ENCODE assay signal across 21 cellular contexts in genomic region chr17:67751101-67752074, GRCh38. TPM values are rescaled to one million over a fixed set of nuclear protein-coding genes. Genes with fewer than 3 reads are reported as not detected.
DNase-seq lines count a peak whose midpoint lies in the region; ATAC-seq lines count a peak whose summit lies in the region.
"Had no signal": no experiment of that assay in that cellular context is flagged by ENCODE, and none has a peak within 500 bp of the region (broad histone marks: within the 10 kb centered on the region; RNA-seq: fewer than 3 reads in every experiment).

No MANE protein-coding gene starts in this region.

- H2BK5ac ChIP-seq in neuronal stem cell (ENCODE audit: low read length), result no peak overlapping the region
- H2BK5ac ChIP-seq in mesenchymal stem cell (ENCODE audit: low read depth, low read length, poor library complexity, severe bottlenecking), result no peak overlapping the region

- H4K91ac ChIP-seq in neuronal stem cell (ENCODE audit: low read depth, low read length, poor library complexity) (no peak overlapping the region), mesenchymal stem cell (ENCODE audit: low read length) (no peak overlapping the region)

- H2AK5ac ChIP-seq in neuronal stem cell (ENCODE audit: low read depth, low read length) (no peak overlapping the region), mesenchymal stem cell (ENCODE audit: low read length, severe bottlenecking) (no peak overlapping the region)

- 67 to 74% methylated on average over 9 of the region's 9 CpGs for WGBS in esophagus, 2 donors
- WGBS in neuronal stem cell (ENCODE audit: extremely low coverage in 2 of 2, insufficient read length in 2 of 2, insufficient replicate concordance in 1 of 2), 2 donors, result no CpG with 5 or more reads among the region's 9 CpGs
- WGBS in mesenchymal stem cell, result 81% methylated on average over 9 of the region's 9 CpGs

- no peak overlapping the region for H2AFZ ChIP-seq in neuronal stem cell (ENCODE audit: low read length)
- H2AFZ ChIP-seq in mesenchymal stem cell (ENCODE audit: low read depth, low read length), result no peak overlapping the region

- H3K4me2 ChIP-seq in neuronal stem cell (ENCODE audit: insufficient read depth, low read length, poor library complexity, severe bottlenecking), result no peak overlapping the region
- H3K4me2 ChIP-seq in mesenchymal stem cell (ENCODE audit: low read length, poor library complexity, severe bottlenecking), result no peak overlapping the region

- no peaks in the 10 kb centered on the region for H3K27me3 ChIP-seq in esophagus (ENCODE audit: control insufficient read depth in 1 of 2, insufficient read depth in 2 of 2, low read length in 2 of 2)
- H3K27me3 ChIP-seq in neuronal stem cell (ENCODE audit: control insufficient read depth in 3 of 3, insufficient read depth in 3 of 3, low read depth in 1 of 3, low read length in 3 of 3), result no peaks in the 10 kb centered on the region
- no peaks in the 10 kb centered on the region for H3K27me3 ChIP-seq in mesenchymal stem cell (ENCODE audit: control insufficient read depth in 1 of 2, insufficient read depth in 1 of 2, low read length in 2 of 2)
- H3K27me3 ChIP-seq: brain microvascular endothelial cell, sigmoid colon had no signal

- H2BK15ac ChIP-seq in neuronal stem cell (ENCODE audit: low read length) (no peak overlapping the region), mesenchymal stem cell (ENCODE audit: low read depth, poor library complexity, severe bottlenecking) (no peak overlapping the region)

- H3K23ac ChIP-seq in neuronal stem cell (ENCODE audit: low read depth, low read length, poor library complexity) (no peak overlapping the region), mesenchymal stem cell (ENCODE audit: low read length in 2 of 2) (no peak overlapping the region)

- H4K8ac ChIP-seq in neuronal stem cell (ENCODE audit: low read depth, low read length) (no peak overlapping the region), mesenchymal stem cell (ENCODE audit: low read length) (no peak overlapping the region)

- H3K18ac ChIP-seq in neuronal stem cell (ENCODE audit: low read length) (no peak overlapping the region), mesenchymal stem cell (ENCODE audit: low read depth in 1 of 2, low read length in 2 of 2) (no peak overlapping the region)

- H2BK120ac ChIP-seq in neuronal stem cell (ENCODE audit: low read depth, low read length) (no peak overlapping the region), mesenchymal stem cell (ENCODE audit: low read depth, low read length) (no peak overlapping the region)

- peaks cover 3% of the 10 kb centered on the region for H3K9me3 Mint-ChIP-seq in activated CD8-positive, alpha-beta memory T cell treated with anti-CD3 and anti-CD28 coated beads, Interleukin-2, amount 10 ng/mL, durations not matched to agents 7 days and 5 days (ENCODE audit: low read depth)
- H3K9me3 Mint-ChIP-seq: activated CD4-positive, alpha-beta memory T cell treated with anti-CD3 and anti-CD28 coated beads, Interleukin-2, amount 10 ng/mL, durations not matched to agents 7 days and 5 days; activated naive CD8-positive, alpha-beta T cell treated with anti-CD3 and anti-CD28 coated beads, Interleukin-2, amount 10 ng/mL, durations not matched to agents 7 days and 5 days; activated T-cell treated with anti-CD3 and anti-CD28 coated beads, Interleukin-2, amount 50 U/mL, for 72 hours; CD4-positive, CD25-positive, alpha-beta regulatory T cell; dendritic cell treated with granulocyte-macrophage colony-stimulating factor and Interleukin-4, amounts not matched to agents 40 ng/mL and 50 ng/mL, for 4 days had no signal

- no peaks in the 10 kb centered on the region for H3K79me1 ChIP-seq in neuronal stem cell (ENCODE audit: low read depth, low read length)
- H3K79me1 ChIP-seq in mesenchymal stem cell (replicated peaks; ENCODE audit: low read length, poor library complexity, severe bottlenecking), result peaks cover 2% of the 10 kb centered on the region

- peaks cover 11% of the 10 kb centered on the region for H3K4me1 Mint-ChIP-seq in activated CD8-positive, alpha-beta memory T cell treated with anti-CD3 and anti-CD28 coated beads, Interleukin-2, amount 10 ng/mL, durations not matched to agents 7 days and 5 days

- CTCF ChIA-PET in activated CD8-positive, alpha-beta memory T cell treated with anti-CD3 and anti-CD28 coated beads, Interleukin-2, amount 10 ng/mL, durations not matched to agents 7 days and 5 days (lab: Charles Lee), result interaction anchor here (0.5 kb wide), 1 partner anchor 53 kb away, joined by 3 read pairs; no protein-coding TSS in a partner anchor

- H3K14ac ChIP-seq in neuronal stem cell (ENCODE audit: low read length) (peak overlapping the region; percentile 31), mesenchymal stem cell (ENCODE audit: low read length in 2 of 2) (no peak overlapping the region)

- H3K9me3 ChIP-seq in esophagus (ENCODE audit: control insufficient read depth in 2 of 2, insufficient read depth in 1 of 2, low read depth in 1 of 2, low read length in 1 of 2), result no peaks in the 10 kb centered on the region
- H3K9me3 ChIP-seq in neuronal stem cell (replicated peaks in 1 of 2; ENCODE audit: control insufficient read depth in 2 of 2, insufficient read depth in 1 of 2, low read depth in 1 of 2, low read length in 2 of 2), result peaks cover 0 to 6% of the 10 kb centered on the region in 2 donors
- no peaks in the 10 kb centered on the region for H3K9me3 ChIP-seq in mesenchymal stem cell (ENCODE audit: control insufficient read depth, low read length)
- H3K9me3 ChIP-seq: sigmoid colon had no signal

- peak overlapping the region; percentile 20 to 42 for H3K27ac ChIP-seq in esophagus (ENCODE audit: low read depth in 2 of 2, low read length in 1 of 2)
- H3K27ac ChIP-seq in neuronal stem cell (replicated peaks; ENCODE audit: low read length), result no peak overlapping the region
- no peak overlapping the region for H3K27ac ChIP-seq in mesenchymal stem cell (ENCODE audit: low read length, poor library complexity, severe bottlenecking)
- H3K27ac ChIP-seq: brain microvascular endothelial cell, sigmoid colon had no signal

- H3K4ac ChIP-seq in neuronal stem cell (ENCODE audit: low read length), result no peak overlapping the region
- no peak overlapping the region for H3K4ac ChIP-seq in mesenchymal stem cell (ENCODE audit: low read depth in 1 of 2, low read length in 2 of 2)

- peak; percentile 46 for DNase-seq in activated CD8-positive, alpha-beta memory T cell treated with anti-CD3 and anti-CD28 coated beads for 24 hours
- no peak for DNase-seq in activated CD8-positive, alpha-beta memory T cell treated with anti-CD3 and anti-CD28 coated beads, Interleukin-2, amount 10 ng/mL, durations not matched to agents 7 days and 5 days
- peak; percentile 65 for DNase-seq in NCI-H2171 (lab: John Stamatoyannopoulos, UW)
- no peak for DNase-seq in neuronal stem cell (ENCODE audit: low spot score)
- no peak for DNase-seq in AML-193 (lab: John Stamatoyannopoulos, UW)
- no peak for DNase-seq in mesenchymal stem cell
- no peak for DNase-seq in COLO668 (lab: John Stamatoyannopoulos, UW; ENCODE audit: unreplicated experiment)
- DNase-seq: activated CD4-positive, alpha-beta memory T cell treated with anti-CD3 and anti-CD28 coated beads, Interleukin-2, amount 10 ng/mL, durations not matched to agents 7 days and 5 days; activated naive CD8-positive, alpha-beta T cell treated with anti-CD3 and anti-CD28 coated beads, Interleukin-2, amount 10 ng/mL, durations not matched to agents 7 days and 5 days; activated T-cell treated with anti-CD3 and anti-CD28 coated beads, Interleukin-2, amount 50 U/mL, for 72 hours; brain microvascular endothelial cell; CD4-positive, CD25-positive, alpha-beta regulatory T cell; KBM-7; naive B cell; NCI-H1092 treated with DMSO at 0.1 percent for 48 hours; SHP77 treated with DMSO at 0.1 percent for 48 hours; sigmoid colon; stimulated activated naive CD8-positive, alpha-beta T cell treated with anti-CD3 and anti-CD28 coated beads, Interleukin-15, Interleukin-2, amounts not matched to agents 100 U/mL and 50 U/mL, for 24 hours; trophoblast cell had no signal

- H3K4me3 ChIP-seq in esophagus (ENCODE audit: low read depth in 1 of 2, low read length in 2 of 2) (no peak overlapping the region), neuronal stem cell (ENCODE audit: low read length in 2 of 2) (no peak overlapping the region), mesenchymal stem cell (ENCODE audit: insufficient read depth in 1 of 2, low read depth in 1 of 2, low read length in 2 of 2) (no peak overlapping the region)
- H3K4me3 ChIP-seq: sigmoid colon had no signal

- H3K9ac ChIP-seq in neuronal stem cell (ENCODE audit: low read depth, low read length, poor library complexity) (peak overlapping the region; percentile 60), mesenchymal stem cell (ENCODE audit: low read length) (no peak overlapping the region)

- H2BK12ac ChIP-seq in neuronal stem cell (ENCODE audit: low read length) (no peak overlapping the region), mesenchymal stem cell (ENCODE audit: low read length in 2 of 2) (no peak overlapping the region)

- peaks cover 47% of the 10 kb centered on the region for H3K36me3 Mint-ChIP-seq in activated CD8-positive, alpha-beta memory T cell treated with anti-CD3 and anti-CD28 coated beads, Interleukin-2, amount 10 ng/mL, durations not matched to agents 7 days and 5 days

- H3K4me1 ChIP-seq in esophagus (ENCODE audit: control insufficient read depth in 2 of 2, insufficient read depth in 2 of 2, low read length in 1 of 2) (peaks cover 0 to 6% of the 10 kb centered on the region in 2 donors), neuronal stem cell (ENCODE audit: control insufficient read depth in 2 of 2, insufficient read depth in 1 of 2, low read depth in 1 of 2, low read length in 2 of 2) (no peaks in the 10 kb centered on the region), mesenchymal stem cell (ENCODE audit: control insufficient read depth, insufficient read depth, low read depth, low read length) (no peaks in the 10 kb centered on the region)
- H3K4me1 ChIP-seq: sigmoid colon had no signal

- H3K27me3 Mint-ChIP-seq in activated CD8-positive, alpha-beta memory T cell treated with anti-CD3 and anti-CD28 coated beads, Interleukin-2, amount 10 ng/mL, durations not matched to agents 7 days and 5 days, result no peaks in the 10 kb centered on the region
- H3K27me3 Mint-ChIP-seq: activated CD4-positive, alpha-beta memory T cell treated with anti-CD3 and anti-CD28 coated beads, Interleukin-2, amount 10 ng/mL, durations not matched to agents 7 days and 5 days; activated naive CD8-positive, alpha-beta T cell treated with anti-CD3 and anti-CD28 coated beads, Interleukin-2, amount 10 ng/mL, durations not matched to agents 7 days and 5 days; CD4-positive, CD25-positive, alpha-beta regulatory T cell; dendritic cell treated with granulocyte-macrophage colony-stimulating factor and Interleukin-4, amounts not matched to agents 40 ng/mL and 50 ng/mL, for 4 days; naive B cell had no signal

- H3K36me3 ChIP-seq in esophagus (ENCODE audit: control insufficient read depth in 2 of 2, insufficient read depth in 2 of 2, low read length in 1 of 2) (peaks cover 0 to 7% of the 10 kb centered on the region in 2 donors), neuronal stem cell (replicated peaks in 1 of 2; ENCODE audit: control insufficient read depth in 2 of 2, insufficient read depth in 2 of 2, low read length in 2 of 2) (peaks cover 15 to 68% of the 10 kb centered on the region in 2 donors), mesenchymal stem cell (ENCODE audit: control insufficient read depth in 1 of 2, insufficient read depth in 2 of 2, low read depth in 1 of 2, low read length in 2 of 2) (peaks cover 33 to 50% of the 10 kb centered on the region in 2 experiments)

- H3K4me3 Mint-ChIP-seq in activated CD8-positive, alpha-beta memory T cell treated with anti-CD3 and anti-CD28 coated beads, Interleukin-2, amount 10 ng/mL, durations not matched to agents 7 days and 5 days, result no peak overlapping the region
- H3K4me3 Mint-ChIP-seq: activated CD4-positive, alpha-beta memory T cell treated with anti-CD3 and anti-CD28 coated beads, Interleukin-2, amount 10 ng/mL, durations not matched to agents 7 days and 5 days; activated naive CD8-positive, alpha-beta T cell treated with anti-CD3 and anti-CD28 coated beads, Interleukin-2, amount 10 ng/mL, durations not matched to agents 7 days and 5 days; activated T-cell treated with anti-CD3 and anti-CD28 coated beads, Interleukin-2, amount 50 U/mL, for 72 hours; CD4-positive, CD25-positive, alpha-beta regulatory T cell; dendritic cell treated with granulocyte-macrophage colony-stimulating factor and Interleukin-4, amounts not matched to agents 40 ng/mL and 50 ng/mL, for 4 days; naive B cell had no signal

- H3K27ac Mint-ChIP-seq in activated CD8-positive, alpha-beta memory T cell treated with anti-CD3 and anti-CD28 coated beads, Interleukin-2, amount 10 ng/mL, durations not matched to agents 7 days and 5 days, result no peak overlapping the region
- H3K27ac Mint-ChIP-seq: activated CD4-positive, alpha-beta memory T cell treated with anti-CD3 and anti-CD28 coated beads, Interleukin-2, amount 10 ng/mL, durations not matched to agents 7 days and 5 days; activated T-cell treated with anti-CD3 and anti-CD28 coated beads, Interleukin-2, amount 50 U/mL, for 72 hours; CD4-positive, CD25-positive, alpha-beta regulatory T cell; dendritic cell treated with granulocyte-macrophage colony-stimulating factor and Interleukin-4, amounts not matched to agents 40 ng/mL and 50 ng/mL, for 4 days had no signal

- ATAC-seq in activated CD8-positive, alpha-beta memory T cell treated with anti-CD3 and anti-CD28 coated beads, Interleukin-2, amount 10 ng/mL, durations not matched to agents 7 days and 5 days, result no peak
- ATAC-seq: activated T-cell treated with anti-CD3 and anti-CD28 coated beads, Interleukin-2, amount 50 U/mL, for 72 hours; stimulated activated naive CD8-positive, alpha-beta T cell treated with anti-CD3 and anti-CD28 coated beads, Interleukin-15, Interleukin-2, amounts not matched to agents 100 U/mL and 50 U/mL, for 24 hours had no signal

RNA-seq across cellular contexts. Expression of gene NOL11, which starts 33.7 kb away (rescaled TPM):
- total RNA-seq in activated CD8-positive, alpha-beta memory T cell treated with anti-CD3 and anti-CD28 coated beads, Interleukin-2, amount 10 ng/mL, durations not matched to agents 7 days and 5 days, result 10 to 100 TPM; 46.8 to 64.7 TPM
- 10 to 100 TPM; 23.0 to 25.4 TPM for polyA plus RNA-seq in esophagus
- polyA plus RNA-seq in neuronal stem cell (2013, experiment 1 of 2), result 49.5 TPM
- polyA plus RNA-seq in neuronal stem cell (2013, experiment 2 of 2), result 50.5 TPM
- 20.3 TPM for polyA plus RNA-seq in mesenchymal stem cell (2013, experiment 1 of 2)
- 25.6 TPM for polyA plus RNA-seq in mesenchymal stem cell (2013, experiment 2 of 2)

Comparison
In these comparisons a context has a peak if more than half of its experiments do, and no peak if none do; other contexts are left out.
1. DNase-seq: peak in activated CD8-positive, alpha-beta memory T cell treated with anti-CD3 and anti-CD28 coated beads for 24 hours (single experiment) and NCI-H2171 (single experiment); none in activated CD8-positive, alpha-beta memory T cell treated with anti-CD3 and anti-CD28 coated beads, Interleukin-2, amount 10 ng/mL, durations not matched to agents 7 days and 5 days (single experiment), neuronal stem cell (single experiment), AML-193 (0 of 2), mesenchymal stem cell (single experiment) and COLO668 (single experiment).
2. H3K27ac ChIP-seq: peak in esophagus (2 of 2); none in neuronal stem cell (single experiment) and mesenchymal stem cell (single experiment).